Comparison of ENCODE assay signal across 8 cellular contexts in genomic region chr6:139371421-139372253, GRCh38. TPM values are rescaled to one million over a fixed set of nuclear protein-coding genes. Genes with fewer than 3 reads are reported as not detected.
DNase-seq lines count a peak whose midpoint lies in the region; ATAC-seq and TF ChIP-seq lines count a peak whose summit lies in the region.
"Had no signal": no experiment of that assay in that cellular context is flagged by ENCODE, and none has a peak within 500 bp of the region (broad histone marks: within the 10 kb centered on the region; RNA-seq: fewer than 3 reads in every experiment).

No MANE protein-coding gene starts in this region.

- peaks cover 35% of the 10 kb centered on the region for H3K79me2 ChIP-seq in SU-DHL-6 (ENCODE audit: insufficient read depth, low read length)

- H2AFZ ChIP-seq in SU-DHL-6 (ENCODE audit: low read depth, low read length, severe bottlenecking): no peak overlapping the region

- TF ChIP-seq CTCF in SU-DHL-6 (IDR thresholded peaks at IDR 0.05; ENCODE audit: insufficient read depth, low read length, poor library complexity, severe bottlenecking): no peak
- no peak for TF ChIP-seq CTCF in fibroblast of the aortic adventitia (IDR thresholded peaks at IDR 0.05; ENCODE audit: insufficient read depth, low read length)

- H3K4me1 ChIP-seq in HAP-1 (peaks cover 46% of the 10 kb centered on the region), skeletal muscle tissue (ENCODE audit: control insufficient read depth in 3 of 3, insufficient read depth in 3 of 3, low read length in 3 of 3) (peaks cover 18 to 25% (median 24%) of the 10 kb centered on the region in 3 donors)

- H3K9ac ChIP-seq in SU-DHL-6 (ENCODE audit: low read length) (no peak overlapping the region), skeletal muscle tissue (ENCODE audit: low read depth in 1 of 3, low read length in 3 of 3) (peak overlapping the region; percentile 70 to 97 (median 75))

- no peaks in the 10 kb centered on the region for H3K9me2 ChIP-seq in SU-DHL-6 (replicated peaks; ENCODE audit: insufficient read depth, low read length)

- H3K4me2 ChIP-seq in SU-DHL-6 (ENCODE audit: low read depth, low read length, poor library complexity, severe bottlenecking): peak overlapping the region; percentile 65

- peaks cover 37% of the 10 kb centered on the region for H3F3A ChIP-seq in SU-DHL-6 (ENCODE audit: insufficient read depth)

- no peaks in the 10 kb centered on the region for H4K20me1 ChIP-seq in SU-DHL-6 (ENCODE audit: low read depth, low read length)

- H3K36me3 ChIP-seq in HAP-1 (replicated peaks): no peaks in the 10 kb centered on the region; the same call in 1 of the 2 replicates
- no peaks in the 10 kb centered on the region; the same call in 1 of the 2 replicates for H3K36me3 ChIP-seq in SU-DHL-6 (ENCODE audit: low read length)
- H3K36me3 ChIP-seq in skeletal muscle tissue (ENCODE audit: control insufficient read depth in 3 of 3, insufficient read depth in 3 of 3, low read length in 3 of 3): peaks cover 13 to 22% (median 13%) of the 10 kb centered on the region in 3 donors

- ATAC-seq in HG03196 (IDR thresholded peaks at IDR 0.05; ENCODE audit: unreplicated experiment): no peak

- H3K27ac ChIP-seq in SU-DHL-6 (ENCODE audit: low read depth, low read length) (no peak overlapping the region), skeletal muscle tissue (ENCODE audit: low read depth, low read length) (peak overlapping the region; percentile 83)

- H3K9me3 ChIP-seq in HAP-1: no peaks in the 10 kb centered on the region
- H3K9me3 ChIP-seq in SU-DHL-6 (ENCODE audit: insufficient read depth, low read length): no peaks in the 10 kb centered on the region
- no peaks in the 10 kb centered on the region for H3K9me3 ChIP-seq in skeletal muscle tissue (ENCODE audit: control insufficient read depth in 3 of 3, low read length in 3 of 3)

- peak in 1 of 2 experiments; percentile 40 for DNase-seq in HAP-1 (ENCODE audit: low spot score in 2 of 2)
- peak; percentile 36 for DNase-seq in fibroblast of the aortic adventitia (ENCODE audit: low read depth)
- no peak for DNase-seq in germinal center (ENCODE audit: low spot score)
- DNase-seq in hepatic stellate cell (ENCODE audit: low spot score): no peak
- DNase-seq: NCI-H187 treated with DMSO at 0.1 percent for 48 hours had no signal

- H3K4me3 ChIP-seq in HAP-1 (peak overlapping the region; percentile 5; the same call in 1 of the 2 replicates), SU-DHL-6 (ENCODE audit: insufficient read depth, low read length, poor library complexity, severe bottlenecking) (peak overlapping the region; percentile 81), fibroblast of the aortic adventitia (ENCODE audit: low read depth, low read length) (peak overlapping the region; percentile 92), skeletal muscle tissue (ENCODE audit: low read length in 3 of 3) (peak overlapping the region; percentile 41 to 100 (median 97))

- in situ Hi-C loops in HAP-1 (cut with MboI; ENCODE audit: low sequenced_read_pairs): loop anchor here (10.0 kb wide), 1 partner anchor 1063 kb away; no protein-coding TSS in a partner anchor

- H3K27me3 ChIP-seq in HAP-1 (ENCODE audit: low read depth): no peaks in the 10 kb centered on the region
- no peaks in the 10 kb centered on the region for H3K27me3 ChIP-seq in SU-DHL-6 (ENCODE audit: low read length)
- no peaks in the 10 kb centered on the region for H3K27me3 ChIP-seq in skeletal muscle tissue (ENCODE audit: control insufficient read depth in 3 of 3, insufficient read depth in 3 of 3, low read length in 3 of 3)

RNA-seq across cellular contexts. Expression of gene CITED2, which starts 2.8 kb away (rescaled TPM):
- 44.6 and 126 TPM in 2 replicates for total RNA-seq in fibroblast of the aortic adventitia (ENCODE audit: low replicate concordance)
- 41.8 TPM for total RNA-seq in skeletal muscle tissue

Comparison
In these comparisons a context has a peak if more than half of its experiments do, and no peak if none do; other contexts are left out.
1. H3K4me3 ChIP-seq: peak in every context shown above with its lines; median percentile 97 in skeletal muscle tissue; 92 in fibroblast of the aortic adventitia; 81 in SU-DHL-6; 5 in HAP-1.